1 cellular context compared by ENCODE assay signal in the genomic region with DNA sequence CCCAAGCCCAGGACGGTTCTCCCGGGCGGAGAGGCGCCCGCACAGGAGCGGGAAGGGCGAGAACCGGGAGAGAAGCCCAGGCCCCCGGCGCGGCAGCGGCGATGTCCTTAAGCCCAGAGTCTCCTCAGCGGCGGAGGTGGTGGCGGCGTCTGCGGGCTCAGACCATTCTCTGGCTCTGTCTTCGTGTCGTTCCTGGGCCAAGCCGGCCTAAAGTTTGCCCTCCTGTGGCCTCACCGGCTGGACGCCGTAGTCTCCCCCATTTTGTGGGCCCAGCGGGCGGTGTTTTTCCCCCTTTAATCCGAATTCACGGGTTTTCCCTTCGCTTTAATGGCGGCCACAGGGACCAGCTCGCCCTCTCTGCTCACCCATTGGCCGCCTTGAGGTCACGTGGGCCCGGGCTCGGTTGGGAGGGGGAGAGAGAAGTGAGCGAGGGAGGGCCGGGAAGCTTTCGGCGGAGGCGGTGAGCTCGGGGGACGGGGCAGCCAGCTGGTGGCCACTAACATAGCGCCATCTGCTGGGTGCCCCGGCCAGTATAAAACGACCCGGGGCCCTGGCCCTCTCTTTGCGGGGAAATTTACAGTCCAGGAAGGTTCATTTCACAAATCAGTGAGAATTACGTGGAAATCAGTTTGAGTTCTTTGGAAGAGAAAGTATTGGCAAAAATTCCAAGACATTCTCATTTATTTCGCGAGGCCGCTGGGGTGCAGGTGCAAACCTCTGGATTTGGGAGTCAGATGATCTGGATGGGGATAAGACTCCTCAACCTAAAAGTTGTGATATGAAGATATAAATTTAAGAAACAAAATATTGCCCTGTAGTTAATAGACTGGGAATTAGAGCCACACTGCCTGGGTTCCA.
TF ChIP-seq lines count a peak whose summit lies in the region.

No MANE protein-coding gene starts in this region.

TF ChIP-seq in HepG2, 621 proteins besides CTCF, POLR2A, EP300 and RAD21 (continued from another document and continues in another):
- TF ChIP-seq, protein P1, sequence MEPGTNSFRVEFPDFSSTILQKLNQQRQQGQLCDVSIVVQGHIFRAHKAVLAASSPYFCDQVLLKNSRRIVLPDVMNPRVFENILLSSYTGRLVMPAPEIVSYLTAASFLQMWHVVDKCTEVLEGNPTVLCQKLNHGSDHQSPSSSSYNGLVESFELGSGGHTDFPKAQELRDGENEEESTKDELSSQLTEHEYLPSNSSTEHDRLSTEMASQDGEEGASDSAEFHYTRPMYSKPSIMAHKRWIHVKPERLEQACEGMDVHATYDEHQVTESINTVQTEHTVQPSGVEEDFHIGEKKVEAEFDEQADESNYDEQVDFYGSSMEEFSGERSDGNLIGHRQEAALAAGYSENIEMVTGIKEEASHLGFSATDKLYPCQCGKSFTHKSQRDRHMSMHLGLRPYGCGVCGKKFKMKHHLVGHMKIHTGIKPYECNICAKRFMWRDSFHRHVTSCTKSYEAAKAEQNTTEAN (CRISPR knock-in tag; conservative IDR thresholded peaks at IDR 0.05) = peak; percentile 50; the same call in 1 of the 2 replicates
- TF ChIP-seq, protein P2, sequence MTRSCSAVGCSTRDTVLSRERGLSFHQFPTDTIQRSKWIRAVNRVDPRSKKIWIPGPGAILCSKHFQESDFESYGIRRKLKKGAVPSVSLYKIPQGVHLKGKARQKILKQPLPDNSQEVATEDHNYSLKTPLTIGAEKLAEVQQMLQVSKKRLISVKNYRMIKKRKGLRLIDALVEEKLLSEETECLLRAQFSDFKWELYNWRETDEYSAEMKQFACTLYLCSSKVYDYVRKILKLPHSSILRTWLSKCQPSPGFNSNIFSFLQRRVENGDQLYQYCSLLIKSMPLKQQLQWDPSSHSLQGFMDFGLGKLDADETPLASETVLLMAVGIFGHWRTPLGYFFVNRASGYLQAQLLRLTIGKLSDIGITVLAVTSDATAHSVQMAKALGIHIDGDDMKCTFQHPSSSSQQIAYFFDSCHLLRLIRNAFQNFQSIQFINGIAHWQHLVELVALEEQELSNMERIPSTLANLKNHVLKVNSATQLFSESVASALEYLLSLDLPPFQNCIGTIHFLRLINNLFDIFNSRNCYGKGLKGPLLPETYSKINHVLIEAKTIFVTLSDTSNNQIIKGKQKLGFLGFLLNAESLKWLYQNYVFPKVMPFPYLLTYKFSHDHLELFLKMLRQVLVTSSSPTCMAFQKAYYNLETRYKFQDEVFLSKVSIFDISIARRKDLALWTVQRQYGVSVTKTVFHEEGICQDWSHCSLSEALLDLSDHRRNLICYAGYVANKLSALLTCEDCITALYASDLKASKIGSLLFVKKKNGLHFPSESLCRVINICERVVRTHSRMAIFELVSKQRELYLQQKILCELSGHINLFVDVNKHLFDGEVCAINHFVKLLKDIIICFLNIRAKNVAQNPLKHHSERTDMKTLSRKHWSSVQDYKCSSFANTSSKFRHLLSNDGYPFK (CRISPR knock-in tag; IDR thresholded peaks at IDR 0.05; ENCODE audit: borderline replicate concordance) = peak; percentile 96; the same call in 1 of the 2 replicates
- peak; percentile 78; the same call in 1 of the 2 replicates for TF ChIP-seq ZNF224 (CRISPR knock-in tag; IDR thresholded peaks at IDR 0.05)
- no peak for TF ChIP-seq NAIF1 (CRISPR knock-in tag; IDR thresholded peaks at IDR 0.05; ENCODE audit: borderline replicate concordance)
- peak; percentile 56; the same call in 1 of the 2 replicates for TF ChIP-seq NKX3-1 (CRISPR knock-in tag; IDR thresholded peaks at IDR 0.05)
- TF ChIP-seq, protein P3, sequence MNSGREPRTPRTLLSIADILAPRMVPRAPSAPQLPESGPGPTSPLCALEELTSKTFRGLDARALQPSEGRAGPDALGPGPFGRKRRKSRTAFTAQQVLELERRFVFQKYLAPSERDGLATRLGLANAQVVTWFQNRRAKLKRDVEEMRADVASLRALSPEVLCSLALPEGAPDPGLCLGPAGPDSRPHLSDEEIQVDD (CRISPR knock-in tag; IDR thresholded peaks at IDR 0.05; ENCODE audit: borderline replicate concordance) = peak; percentile 28; the same call in 1 of the 2 replicates
- no peak for TF ChIP-seq NFE2L1 (CRISPR knock-in tag; IDR thresholded peaks at IDR 0.05; ENCODE audit: borderline replicate concordance)
- TF ChIP-seq GTF3A (CRISPR knock-in tag; conservative IDR thresholded peaks at IDR 0.05) = 0 out of 2 replicates have a peak, but pooled peaks have one; percentile 43
- peak; percentile 60; the same call in 1 of the 2 replicates for TF ChIP-seq MIXL1 (CRISPR knock-in tag; IDR thresholded peaks at IDR 0.05)
- TF ChIP-seq ZNF274 (CRISPR knock-in tag; IDR thresholded peaks at IDR 0.05) = peak; percentile 72; the same call in 1 of the 2 replicates
- TF ChIP-seq, protein P4, sequence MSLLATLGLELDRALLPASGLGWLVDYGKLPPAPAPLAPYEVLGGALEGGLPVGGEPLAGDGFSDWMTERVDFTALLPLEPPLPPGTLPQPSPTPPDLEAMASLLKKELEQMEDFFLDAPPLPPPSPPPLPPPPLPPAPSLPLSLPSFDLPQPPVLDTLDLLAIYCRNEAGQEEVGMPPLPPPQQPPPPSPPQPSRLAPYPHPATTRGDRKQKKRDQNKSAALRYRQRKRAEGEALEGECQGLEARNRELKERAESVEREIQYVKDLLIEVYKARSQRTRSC (CRISPR knock-in tag; IDR thresholded peaks at IDR 0.05; ENCODE audit: low read depth) = no peak
- TF ChIP-seq HMGA1 (CRISPR knock-in tag; conservative IDR thresholded peaks at IDR 0.05) = no peak
- TF ChIP-seq, protein P5, sequence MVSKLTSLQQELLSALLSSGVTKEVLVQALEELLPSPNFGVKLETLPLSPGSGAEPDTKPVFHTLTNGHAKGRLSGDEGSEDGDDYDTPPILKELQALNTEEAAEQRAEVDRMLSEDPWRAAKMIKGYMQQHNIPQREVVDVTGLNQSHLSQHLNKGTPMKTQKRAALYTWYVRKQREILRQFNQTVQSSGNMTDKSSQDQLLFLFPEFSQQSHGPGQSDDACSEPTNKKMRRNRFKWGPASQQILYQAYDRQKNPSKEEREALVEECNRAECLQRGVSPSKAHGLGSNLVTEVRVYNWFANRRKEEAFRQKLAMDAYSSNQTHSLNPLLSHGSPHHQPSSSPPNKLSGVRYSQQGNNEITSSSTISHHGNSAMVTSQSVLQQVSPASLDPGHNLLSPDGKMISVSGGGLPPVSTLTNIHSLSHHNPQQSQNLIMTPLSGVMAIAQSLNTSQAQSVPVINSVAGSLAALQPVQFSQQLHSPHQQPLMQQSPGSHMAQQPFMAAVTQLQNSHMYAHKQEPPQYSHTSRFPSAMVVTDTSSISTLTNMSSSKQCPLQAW (CRISPR knock-in tag; IDR thresholded peaks at IDR 0.05) = peak; percentile 89
- TF ChIP-seq ZSCAN20 (CRISPR knock-in tag; IDR thresholded peaks at IDR 0.05; ENCODE audit: borderline replicate concordance) = no peak
- TF ChIP-seq, protein P6, sequence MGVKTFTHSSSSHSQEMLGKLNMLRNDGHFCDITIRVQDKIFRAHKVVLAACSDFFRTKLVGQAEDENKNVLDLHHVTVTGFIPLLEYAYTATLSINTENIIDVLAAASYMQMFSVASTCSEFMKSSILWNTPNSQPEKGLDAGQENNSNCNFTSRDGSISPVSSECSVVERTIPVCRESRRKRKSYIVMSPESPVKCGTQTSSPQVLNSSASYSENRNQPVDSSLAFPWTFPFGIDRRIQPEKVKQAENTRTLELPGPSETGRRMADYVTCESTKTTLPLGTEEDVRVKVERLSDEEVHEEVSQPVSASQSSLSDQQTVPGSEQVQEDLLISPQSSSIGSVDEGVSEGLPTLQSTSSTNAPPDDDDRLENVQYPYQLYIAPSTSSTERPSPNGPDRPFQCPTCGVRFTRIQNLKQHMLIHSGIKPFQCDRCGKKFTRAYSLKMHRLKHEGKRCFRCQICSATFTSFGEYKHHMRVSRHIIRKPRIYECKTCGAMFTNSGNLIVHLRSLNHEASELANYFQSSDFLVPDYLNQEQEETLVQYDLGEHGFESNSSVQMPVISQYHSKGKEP (CRISPR knock-in tag; IDR thresholded peaks at IDR 0.05) = no peak
- peak; percentile 44; the same call in 1 of the 2 replicates for TF ChIP-seq ZNF343 (CRISPR knock-in tag; IDR thresholded peaks at IDR 0.05)
- TF ChIP-seq, protein P7, sequence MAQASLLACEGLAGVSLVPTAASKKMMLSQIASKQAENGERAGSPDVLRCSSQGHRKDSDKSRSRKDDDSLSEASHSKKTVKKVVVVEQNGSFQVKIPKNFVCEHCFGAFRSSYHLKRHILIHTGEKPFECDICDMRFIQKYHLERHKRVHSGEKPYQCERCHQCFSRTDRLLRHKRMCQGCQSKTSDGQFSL (CRISPR knock-in tag; IDR thresholded peaks at IDR 0.05) = peak; percentile 45; the same call in 1 of the 2 replicates
- TF ChIP-seq PHF8 (CRISPR knock-in tag; IDR thresholded peaks at IDR 0.05) = peak; percentile 96
- TF ChIP-seq, protein P8, sequence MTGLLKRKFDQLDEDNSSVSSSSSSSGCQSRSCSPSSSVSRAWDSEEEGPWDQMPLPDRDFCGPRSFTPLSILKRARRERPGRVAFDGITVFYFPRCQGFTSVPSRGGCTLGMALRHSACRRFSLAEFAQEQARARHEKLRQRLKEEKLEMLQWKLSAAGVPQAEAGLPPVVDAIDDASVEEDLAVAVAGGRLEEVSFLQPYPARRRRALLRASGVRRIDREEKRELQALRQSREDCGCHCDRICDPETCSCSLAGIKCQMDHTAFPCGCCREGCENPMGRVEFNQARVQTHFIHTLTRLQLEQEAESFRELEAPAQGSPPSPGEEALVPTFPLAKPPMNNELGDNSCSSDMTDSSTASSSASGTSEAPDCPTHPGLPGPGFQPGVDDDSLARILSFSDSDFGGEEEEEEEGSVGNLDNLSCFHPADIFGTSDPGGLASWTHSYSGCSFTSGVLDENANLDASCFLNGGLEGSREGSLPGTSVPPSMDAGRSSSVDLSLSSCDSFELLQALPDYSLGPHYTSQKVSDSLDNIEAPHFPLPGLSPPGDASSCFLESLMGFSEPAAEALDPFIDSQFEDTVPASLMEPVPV (CRISPR knock-in tag; IDR thresholded peaks at IDR 0.05) = peak; percentile 82; the same call in 1 of the 2 replicates
- TF ChIP-seq HCFC1 (IDR thresholded peaks at IDR 0.05; ENCODE audit: low read depth, low read length) = peak; percentile 16; the same call in 1 of the 2 replicates
- TF ChIP-seq, protein P9, sequence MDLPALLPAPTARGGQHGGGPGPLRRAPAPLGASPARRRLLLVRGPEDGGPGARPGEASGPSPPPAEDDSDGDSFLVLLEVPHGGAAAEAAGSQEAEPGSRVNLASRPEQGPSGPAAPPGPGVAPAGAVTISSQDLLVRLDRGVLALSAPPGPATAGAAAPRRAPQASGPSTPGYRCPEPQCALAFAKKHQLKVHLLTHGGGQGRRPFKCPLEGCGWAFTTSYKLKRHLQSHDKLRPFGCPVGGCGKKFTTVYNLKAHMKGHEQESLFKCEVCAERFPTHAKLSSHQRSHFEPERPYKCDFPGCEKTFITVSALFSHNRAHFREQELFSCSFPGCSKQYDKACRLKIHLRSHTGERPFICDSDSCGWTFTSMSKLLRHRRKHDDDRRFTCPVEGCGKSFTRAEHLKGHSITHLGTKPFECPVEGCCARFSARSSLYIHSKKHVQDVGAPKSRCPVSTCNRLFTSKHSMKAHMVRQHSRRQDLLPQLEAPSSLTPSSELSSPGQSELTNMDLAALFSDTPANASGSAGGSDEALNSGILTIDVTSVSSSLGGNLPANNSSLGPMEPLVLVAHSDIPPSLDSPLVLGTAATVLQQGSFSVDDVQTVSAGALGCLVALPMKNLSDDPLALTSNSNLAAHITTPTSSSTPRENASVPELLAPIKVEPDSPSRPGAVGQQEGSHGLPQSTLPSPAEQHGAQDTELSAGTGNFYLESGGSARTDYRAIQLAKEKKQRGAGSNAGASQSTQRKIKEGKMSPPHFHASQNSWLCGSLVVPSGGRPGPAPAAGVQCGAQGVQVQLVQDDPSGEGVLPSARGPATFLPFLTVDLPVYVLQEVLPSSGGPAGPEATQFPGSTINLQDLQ (CRISPR knock-in tag; IDR thresholded peaks at IDR 0.05) = 0 out of 2 replicates have a peak, but pooled peaks have one; percentile 81
- TF ChIP-seq, protein P10, sequence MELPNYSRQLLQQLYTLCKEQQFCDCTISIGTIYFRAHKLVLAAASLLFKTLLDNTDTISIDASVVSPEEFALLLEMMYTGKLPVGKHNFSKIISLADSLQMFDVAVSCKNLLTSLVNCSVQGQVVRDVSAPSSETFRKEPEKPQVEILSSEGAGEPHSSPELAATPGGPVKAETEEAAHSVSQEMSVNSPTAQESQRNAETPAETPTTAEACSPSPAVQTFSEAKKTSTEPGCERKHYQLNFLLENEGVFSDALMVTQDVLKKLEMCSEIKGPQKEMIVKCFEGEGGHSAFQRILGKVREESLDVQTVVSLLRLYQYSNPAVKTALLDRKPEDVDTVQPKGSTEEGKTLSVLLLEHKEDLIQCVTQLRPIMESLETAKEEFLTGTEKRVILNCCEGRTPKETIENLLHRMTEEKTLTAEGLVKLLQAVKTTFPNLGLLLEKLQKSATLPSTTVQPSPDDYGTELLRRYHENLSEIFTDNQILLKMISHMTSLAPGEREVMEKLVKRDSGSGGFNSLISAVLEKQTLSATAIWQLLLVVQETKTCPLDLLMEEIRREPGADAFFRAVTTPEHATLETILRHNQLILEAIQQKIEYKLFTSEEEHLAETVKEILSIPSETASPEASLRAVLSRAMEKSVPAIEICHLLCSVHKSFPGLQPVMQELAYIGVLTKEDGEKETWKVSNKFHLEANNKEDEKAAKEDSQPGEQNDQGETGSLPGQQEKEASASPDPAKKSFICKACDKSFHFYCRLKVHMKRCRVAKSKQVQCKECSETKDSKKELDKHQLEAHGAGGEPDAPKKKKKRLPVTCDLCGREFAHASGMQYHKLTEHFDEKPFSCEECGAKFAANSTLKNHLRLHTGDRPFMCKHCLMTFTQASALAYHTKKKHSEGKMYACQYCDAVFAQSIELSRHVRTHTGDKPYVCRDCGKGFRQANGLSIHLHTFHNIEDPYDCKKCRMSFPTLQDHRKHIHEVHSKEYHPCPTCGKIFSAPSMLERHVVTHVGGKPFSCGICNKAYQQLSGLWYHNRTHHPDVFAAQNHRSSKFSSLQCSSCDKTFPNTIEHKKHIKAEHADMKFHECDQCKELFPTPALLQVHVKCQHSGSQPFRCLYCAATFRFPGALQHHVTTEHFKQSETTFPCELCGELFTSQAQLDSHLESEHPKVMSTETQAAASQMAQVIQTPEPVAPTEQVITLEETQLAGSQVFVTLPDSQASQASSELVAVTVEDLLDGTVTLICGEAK (IDR thresholded peaks at IDR 0.05) = no peak
- TF ChIP-seq, protein P10 (CRISPR knock-in tag; IDR thresholded peaks at IDR 0.05) = peak; percentile 67; the same call in 1 of the 2 replicates
